In genomic region chr12:131950182-131950913, GRCh38 we compare ENCODE assay signal across 9 cellular contexts. TPM values are rescaled to one million over a fixed set of nuclear protein-coding genes. Genes with fewer than 3 reads are reported as not detected.
DNase-seq lines count a peak whose midpoint lies in the region; ATAC-seq, FAIRE-seq and TF ChIP-seq lines count a peak whose summit lies in the region.
"Had no signal": no experiment of that assay in that cellular context is flagged by ENCODE, and none has a peak within 500 bp of the region (broad histone marks: within the 10 kb centered on the region; RNA-seq: fewer than 3 reads in every experiment).

No MANE protein-coding gene starts in this region.

- FAIRE-seq in GM12878 (lab: Jason Lieb, UNC) (no peak), keratinocyte (lab: Jason Lieb, UNC) (no peak)
- FAIRE-seq: G401.6 had no signal

- H3K4me3 ChIP-seq in PC-9: peak overlapping the region; percentile 94
- H3K4me3 ChIP-seq in GM12878: peak overlapping the region; percentile 91
- peak overlapping the region; percentile 75 to 96 (median 92) for H3K4me3 ChIP-seq in keratinocyte (ENCODE audit: control insufficient read depth in 2 of 3, extremely low read depth in 1 of 3, insufficient read depth in 2 of 3, low read depth in 1 of 3, low read length in 3 of 3)

- SMC1A ChIA-PET in GM12878 (lab: Charles Lee; ENCODE audit: uncharacterized antibody, unreplicated experiment): no interaction called here

- 0 out of 2 replicates have a peak overlapping the region, but pooled peaks have one; percentile 15 for H3K27ac ChIP-seq in PC-9
- peak overlapping the region; percentile 75 for H3K27ac ChIP-seq in GM12878 (ENCODE audit: control insufficient read depth, insufficient read depth)
- H3K27ac ChIP-seq in keratinocyte (ENCODE audit: control insufficient read depth, insufficient read depth, low read length): peak overlapping the region; percentile 54

- H3K9me3 ChIP-seq in PC-9 (ENCODE audit: insufficient read depth, low read depth) (no peaks in the 10 kb centered on the region), GM12878 (replicated peaks; ENCODE audit: control insufficient read depth, insufficient read depth, low read length) (no peaks in the 10 kb centered on the region), keratinocyte (ENCODE audit: control insufficient read depth, low read depth, low read length) (no peaks in the 10 kb centered on the region)

- H3F3A ChIP-seq in PC-9 (ENCODE audit: insufficient read depth, low read depth): peaks cover 28% of the 10 kb centered on the region

- no peaks in the 10 kb centered on the region for H3K9me2 ChIP-seq in PC-9 (ENCODE audit: insufficient read depth)

- BruUV-seq in PC-9 (replicated peaks; lab: Mats Ljungman, UMichigan) (TSS peak; percentile 21), GM12878 (replicated peaks; lab: Mats Ljungman, UMichigan) (TSS peak; percentile 65)

- TF ChIP-seq CTCF in PC-9 (conservative IDR thresholded peaks at IDR 0.05): no peak
- no peak for TF ChIP-seq CTCF in GM12878 (IDR thresholded peaks at IDR 0.05 in 2 of 3, conservative IDR thresholded peaks at IDR 0.05 in 1 of 3; ENCODE audit: control insufficient read depth in 2 of 3, extremely low read depth in 1 of 3, insufficient read depth in 1 of 3, low read depth in 3 of 3, low read length in 3 of 3)
- TF ChIP-seq CTCF in keratinocyte (optimal IDR thresholded peaks at IDR 0.05 in 1 of 3, IDR thresholded peaks at IDR 0.05 in 1 of 3, conservative IDR thresholded peaks at IDR 0.05 in 1 of 3; ENCODE audit: extremely low read depth in 1 of 3, insufficient read depth in 2 of 3, low read length in 3 of 3): no peak

- RAD21 ChIA-PET in GM12878 (lab: Charles Lee; ENCODE audit: unreplicated experiment): no interaction called here

- POLR2A ChIA-PET in PC-9 (lab: Charles Lee; ENCODE audit: unreplicated experiment): no interaction called here
- POLR2A ChIA-PET in GM12878 (lab: Charles Lee): interaction anchor here (1.0 kb wide), 1 partner anchor 20 kb away, joined by 3 read pairs; no protein-coding TSS in a partner anchor

- WGBS in GM12878 (ENCODE audit: insufficient coverage, insufficient replicate concordance, low lambda C conversion rate, missing lambda C conversion rate): under 1% methylated on average over 63 of the region's 79 CpGs

- no peaks in the 10 kb centered on the region for H3K9me1 ChIP-seq in keratinocyte (ENCODE audit: control insufficient read depth, extremely low read depth, insufficient read depth, low read length)

- H3K36me3 ChIP-seq in PC-9 (ENCODE audit: low read depth): 0 out of 2 replicates have a peak, but pooled peaks cover 4% of the 10 kb centered on the region
- no peaks in the 10 kb centered on the region for H3K36me3 ChIP-seq in GM12878 (ENCODE audit: control insufficient read depth in 2 of 2, insufficient read depth in 2 of 2, low read length in 1 of 2)
- no peaks in the 10 kb centered on the region for H3K36me3 ChIP-seq in keratinocyte (ENCODE audit: control insufficient read depth in 2 of 2, extremely low read depth in 1 of 2, insufficient read depth in 2 of 2, low read length in 2 of 2)

- dilution Hi-C loops in keratinocyte (cut with MboI; ENCODE audit: extremely low pct_ligation_motif_present, low sequenced_read_pairs): no loop called here

- in situ Hi-C loops in GM12878 (cut with MboI): no loop called here

- TF ChIP-seq RAD21 in GM12878 (IDR thresholded peaks at IDR 0.05; ENCODE audit: insufficient read depth, low read depth, low read length): no peak

- H2AFZ ChIP-seq in PC-9: peak overlapping the region; percentile 83
- peak overlapping the region; percentile 72 for H2AFZ ChIP-seq in GM12878 (ENCODE audit: control insufficient read depth, low read depth, low read length)
- H2AFZ ChIP-seq in keratinocyte (ENCODE audit: control insufficient read depth, low read length): peak overlapping the region; percentile 10

- H3K4me1 ChIP-seq in PC-9 (replicated peaks; ENCODE audit: insufficient read depth) (peaks cover 14% of the 10 kb centered on the region), GM12878 (ENCODE audit: control insufficient read depth, insufficient read depth, low read length) (peaks cover 3% of the 10 kb centered on the region; the same call in 1 of the 2 replicates), keratinocyte (ENCODE audit: control insufficient read depth, extremely low read depth, insufficient read depth, low read length) (peaks cover 8% of the 10 kb centered on the region)

- H3K79me2 ChIP-seq in PC-9 (ENCODE audit: low read depth) (peaks cover 53% of the 10 kb centered on the region), GM12878 (ENCODE audit: control insufficient read depth, insufficient read depth, low read length) (peaks cover 40% of the 10 kb centered on the region), keratinocyte (ENCODE audit: control insufficient read depth, insufficient read depth, low read length) (peaks cover 51% of the 10 kb centered on the region)

- peak overlapping the region; percentile 79 for H3K4me2 ChIP-seq in PC-9
- H3K4me2 ChIP-seq in GM12878 (ENCODE audit: control insufficient read depth, insufficient read depth): peak overlapping the region; percentile 36; the same call in 1 of the 2 replicates
- H3K4me2 ChIP-seq in keratinocyte (ENCODE audit: control insufficient read depth, extremely low read depth, insufficient read depth, low read depth, low read length): peak overlapping the region; percentile 67

- no peaks in the 10 kb centered on the region for H3K27me3 ChIP-seq in PC-9 (ENCODE audit: insufficient read depth, low read depth)
- no peaks in the 10 kb centered on the region for H3K27me3 ChIP-seq in GM12878 (replicated peaks in 1 of 2; ENCODE audit: control insufficient read depth in 2 of 2, insufficient read depth in 2 of 2, low read length in 1 of 2)
- no peaks in the 10 kb centered on the region for H3K27me3 ChIP-seq in keratinocyte (ENCODE audit: control insufficient read depth, extremely low read depth, insufficient read depth, low read length)

- TF ChIP-seq EP300 in GM12878 (IDR thresholded peaks at IDR 0.05; ENCODE audit: borderline replicate concordance in 1 of 2, control insufficient read depth in 1 of 2, low read depth in 2 of 2, low read length in 2 of 2): no peak

- H4K20me1 ChIP-seq in PC-9 (ENCODE audit: insufficient read depth) (peaks cover 38% of the 10 kb centered on the region), GM12878 (ENCODE audit: control insufficient read depth, insufficient read depth) (no peaks in the 10 kb centered on the region), keratinocyte (ENCODE audit: control insufficient read depth, extremely low read depth, insufficient read depth, low read length) (peaks cover 4% of the 10 kb centered on the region)

- H3K9ac ChIP-seq in GM12878 (ENCODE audit: control insufficient read depth, insufficient read depth, low read length) (peak overlapping the region; percentile 87), keratinocyte (ENCODE audit: control insufficient read depth, extremely low read depth, insufficient read depth, low read length) (peak overlapping the region; percentile 87)

- TF ChIP-seq POLR2A in GM12878 (IDR thresholded peaks at IDR 0.05; ENCODE audit: low read depth, low read length): no peak

- intact Hi-C loops in PC-9 (cut with micrococcal nuclease; ENCODE audit: unreplicated experiment) (no loop called here), GM12878 (cut with micrococcal nuclease; ENCODE audit: unreplicated experiment) (loop anchor here (10.0 kb wide), 1 partner anchor 176 kb away; no protein-coding TSS in a partner anchor)

- CTCF ChIA-PET in PC-9 (lab: Charles Lee) (no interaction called here), GM12878 (lab: Yijun Ruan, JAX) (interaction anchor here (0.9 to 1.0 kb wide), 3 partner anchors 112 to 114 kb away, joined by 3 to 4 read pairs (median 4); no protein-coding TSS in a partner anchor)

- DNase-seq in NCI-H2107 (lab: John Stamatoyannopoulos, UW) (peak; percentile 13), NCI-H2107 treated with DMSO at 0.1 percent for 48 hours (lab: John Stamatoyannopoulos, UW; ENCODE audit: unreplicated experiment) (no peak), PC-9 (peak in 1 of 2 experiments; percentile 29), GM12878 (ENCODE audit: low read depth, low spot score) (no peak), keratinocyte (ENCODE audit: low read depth, low spot score) (no peak), DMS79 (lab: John Stamatoyannopoulos, UW) (no peak)
- DNase-seq in stimulated activated CD4-positive, alpha-beta T cell treated with anti-CD3 and anti-CD28 coated beads, Interleukin-4, amount 100 ng/mL, for 1 hour: peak; percentile 46

- peak; percentile 23 for ATAC-seq in HG02763 (IDR thresholded peaks at IDR 0.05; ENCODE audit: unreplicated experiment)
- ATAC-seq in GM12878: peak; percentile 45

RNA-seq across cellular contexts. Expression of gene EP400, which starts 0.6 kb away (rescaled TPM):
- total RNA-seq in PC-9 (2021): 45.0 and 50.3 TPM in 2 replicates
- 82.2 and 87.0 TPM in 2 replicates for total RNA-seq in GM12878 (2013; cell fraction: nucleolus; rRNA removed)
- total RNA-seq in GM12878 (2014; rRNA removed): 6.2 and 6.9 TPM in 2 replicates
- 4.7 and 5.5 TPM in 2 replicates for total RNA-seq in GM12878 (2014; rRNA removed; fragmentation: Illumina TruSeq; extraction: Trizol)
- total RNA-seq in GM12878 (2021): 39.4 and 44.2 TPM in 2 replicates
- polyA plus RNA-seq in GM12878 (2011; ENCODE audit: low read depth): 13.0 TPM
- 3.8 and 4.1 TPM in 2 replicates for polyA plus RNA-seq in GM12878 (2011; rRNA removed)
- 4.1 and 6.5 TPM in 2 replicates for polyA plus RNA-seq in GM12878 (2011; cell fraction: cytosol; rRNA removed)
- polyA plus RNA-seq in GM12878 (2011; cell fraction: nucleus; rRNA removed): 23.4 and 36.1 TPM in 2 replicates
- polyA plus RNA-seq in GM12878 (2012): 16.3 and 19.1 TPM in 2 replicates
- polyA plus RNA-seq in GM12878 (2014; fragmentation: Illumina TruSeq; extraction: Trizol): 19.2 and 20.7 TPM in 2 replicates
- polyA plus RNA-seq in GM12878 (2014; fragmentation: Nextera tagmentation; extraction: Ambion mirVana): 1 to 10 TPM; 4.0 to 6.4 TPM
- 15.9 and 22.1 TPM in 2 replicates for polyA plus RNA-seq in GM12878 (2014; rRNA removed)
- 10 to 100 TPM in 1 of 2 experiments, 1 to 10 TPM in 1; 9.8 to 11.7 TPM for polyA plus RNA-seq in GM12878 (2016; fragmentation: Nextera tagmentation; extraction: Ambion mirVana)
- 10.6 and 13.4 TPM in 2 replicates for polyA minus RNA-seq in GM12878 (2011; rRNA and poly(A)+ RNA removed)
- 9.1 and 9.7 TPM in 2 replicates for polyA minus RNA-seq in GM12878 (2011; cell fraction: cytosol; rRNA and poly(A)+ RNA removed)
- 9.8 and 24.3 TPM in 2 replicates for polyA minus RNA-seq in GM12878 (2011; cell fraction: nucleus; rRNA and poly(A)+ RNA removed)
- 2.3 to 4.8 TPM (median 4.1 TPM) in 3 replicates for polyA plus RNA-seq in keratinocyte
- polyA plus RNA-seq in keratinocyte (2011; ENCODE audit: low read depth): 15.3 TPM
- polyA plus RNA-seq in keratinocyte (2011; cell fraction: cytosol; rRNA removed): 4.7 and 4.9 TPM in 2 replicates
- polyA plus RNA-seq in keratinocyte (2011; cell fraction: nucleus; rRNA removed): 35.0 and 40.1 TPM in 2 replicates
- 13.8 and 17.1 TPM in 2 replicates for polyA plus RNA-seq in keratinocyte (2012; ENCODE audit: low replicate concordance)
- polyA minus RNA-seq in keratinocyte: 8.5 to 24.6 TPM (median 16.6 TPM) in 3 replicates
- 7.5 TPM for polyA minus RNA-seq in keratinocyte (2011; cell fraction: cytosol; rRNA and poly(A)+ RNA removed)
- polyA minus RNA-seq in keratinocyte (2011; cell fraction: nucleus; rRNA and poly(A)+ RNA removed): 21.0 and 36.5 TPM in 2 replicates

RNA-seq across cellular contexts. Expression of gene PUS1, which starts 21.3 kb away (rescaled TPM):
- total RNA-seq in PC-9 (2021): 36.4 and 37.0 TPM in 2 replicates
- 48.8 and 58.1 TPM in 2 replicates for total RNA-seq in GM12878 (2013; cell fraction: nucleolus; rRNA removed)
- total RNA-seq in GM12878 (2014; rRNA removed): 28.7 and 33.5 TPM in 2 replicates
- total RNA-seq in GM12878 (2014; rRNA removed; fragmentation: Illumina TruSeq; extraction: Trizol): 13.7 and 14.9 TPM in 2 replicates
- 66.4 and 74.2 TPM in 2 replicates for total RNA-seq in GM12878 (2021)
- 18.3 TPM for polyA plus RNA-seq in GM12878 (2011; ENCODE audit: low read depth)
- polyA plus RNA-seq in GM12878 (2011; rRNA removed): 12.6 and 23.2 TPM in 2 replicates
- 27.6 and 39.0 TPM in 2 replicates for polyA plus RNA-seq in GM12878 (2011; cell fraction: cytosol; rRNA removed)
- 43.3 and 57.3 TPM in 2 replicates for polyA plus RNA-seq in GM12878 (2011; cell fraction: nucleus; rRNA removed)
- 23.9 and 30.2 TPM in 2 replicates for polyA plus RNA-seq in GM12878 (2012)
- 7.6 and 17.3 TPM in 2 replicates for polyA plus RNA-seq in GM12878 (2014; fragmentation: Illumina TruSeq; extraction: Trizol)
- 1 to 10 TPM; 1.3 to 5.5 TPM for polyA plus RNA-seq in GM12878 (2014; fragmentation: Nextera tagmentation; extraction: Ambion mirVana)
- polyA plus RNA-seq in GM12878 (2014; rRNA removed): 42.5 and 62.4 TPM in 2 replicates
- polyA plus RNA-seq in GM12878 (2016; fragmentation: Nextera tagmentation; extraction: Ambion mirVana): 10 to 100 TPM; 27.7 to 37.7 TPM
- polyA minus RNA-seq in GM12878 (2011; rRNA and poly(A)+ RNA removed): 21.6 and 31.2 TPM in 2 replicates
- polyA minus RNA-seq in GM12878 (2011; cell fraction: cytosol; rRNA and poly(A)+ RNA removed): 11.5 and 18.8 TPM in 2 replicates
- 13.5 and 30.7 TPM in 2 replicates for polyA minus RNA-seq in GM12878 (2011; cell fraction: nucleus; rRNA and poly(A)+ RNA removed)
- polyA plus RNA-seq in keratinocyte: 25.8 to 27.1 TPM (median 26.3 TPM) in 3 replicates
- 8.4 TPM for polyA plus RNA-seq in keratinocyte (2011; ENCODE audit: low read depth)
- polyA plus RNA-seq in keratinocyte (2011; cell fraction: cytosol; rRNA removed): 10.4 and 22.4 TPM in 2 replicates
- polyA plus RNA-seq in keratinocyte (2011; cell fraction: nucleus; rRNA removed): 50.5 and 61.5 TPM in 2 replicates
- 16.2 and 30.7 TPM in 2 replicates for polyA plus RNA-seq in keratinocyte (2012; ENCODE audit: low replicate concordance)
- 17.2 to 33.2 TPM (median 20.8 TPM) in 3 replicates for polyA minus RNA-seq in keratinocyte
- 26.3 TPM for polyA minus RNA-seq in keratinocyte (2011; cell fraction: cytosol; rRNA and poly(A)+ RNA removed)
- 19.0 and 21.3 TPM in 2 replicates for polyA minus RNA-seq in keratinocyte (2011; cell fraction: nucleus; rRNA and poly(A)+ RNA removed)

RNA-seq across cellular contexts. Expression of gene ULK1, which starts 55.9 kb away (rescaled TPM):
- 50.8 and 70.5 TPM in 2 replicates for total RNA-seq in PC-9 (2021)
- 23.9 and 25.7 TPM in 2 replicates for total RNA-seq in GM12878 (2013; cell fraction: nucleolus; rRNA removed)
- total RNA-seq in GM12878 (2014; rRNA removed): 1.9 and 2.0 TPM in 2 replicates
- total RNA-seq in GM12878 (2014; rRNA removed; fragmentation: Illumina TruSeq; extraction: Trizol): 1.2 and 1.8 TPM in 2 replicates
- 14.1 and 15.8 TPM in 2 replicates for total RNA-seq in GM12878 (2021)
- 19.9 TPM for polyA plus RNA-seq in GM12878 (2011; ENCODE audit: low read depth)
- polyA plus RNA-seq in GM12878 (2011; rRNA removed): 1.3 and 2.0 TPM in 2 replicates
- polyA plus RNA-seq in GM12878 (2011; cell fraction: cytosol; rRNA removed): 1.7 and 2.2 TPM in 2 replicates
- 49.6 and 59.3 TPM in 2 replicates for polyA plus RNA-seq in GM12878 (2011; cell fraction: nucleus; rRNA removed)
- 10.8 and 14.5 TPM in 2 replicates for polyA plus RNA-seq in GM12878 (2012)
- polyA plus RNA-seq in GM12878 (2014; fragmentation: Illumina TruSeq; extraction: Trizol): 0.57 and 1.7 TPM in 2 replicates
- polyA plus RNA-seq in GM12878 (2014; fragmentation: Nextera tagmentation; extraction: Ambion mirVana): under 1 TPM; 0.13 to 0.55 TPM
- polyA plus RNA-seq in GM12878 (2014; rRNA removed): 7.7 and 9.4 TPM in 2 replicates
- 1 to 10 TPM in 1 of 2 experiments, under 1 TPM in 1; 0.87 to 1.1 TPM for polyA plus RNA-seq in GM12878 (2016; fragmentation: Nextera tagmentation; extraction: Ambion mirVana)
- polyA minus RNA-seq in GM12878 (2011; rRNA and poly(A)+ RNA removed): 2.0 and 5.2 TPM in 2 replicates
- 5.9 and 6.0 TPM in 2 replicates for polyA minus RNA-seq in GM12878 (2011; cell fraction: cytosol; rRNA and poly(A)+ RNA removed)
- polyA minus RNA-seq in GM12878 (2011; cell fraction: nucleus; rRNA and poly(A)+ RNA removed): 8.1 and 13.6 TPM in 2 replicates
- polyA plus RNA-seq in keratinocyte: 2.3 to 4.8 TPM (median 4.3 TPM) in 3 replicates
- 6.5 TPM for polyA plus RNA-seq in keratinocyte (2011; ENCODE audit: low read depth)
- polyA plus RNA-seq in keratinocyte (2011; cell fraction: cytosol; rRNA removed): 2.1 and 3.5 TPM in 2 replicates
- 21.9 and 29.8 TPM in 2 replicates for polyA plus RNA-seq in keratinocyte (2011; cell fraction: nucleus; rRNA removed)
- 7.5 and 24.2 TPM in 2 replicates for polyA plus RNA-seq in keratinocyte (2012; ENCODE audit: low replicate concordance)
- 5.2 to 6.6 TPM (median 5.8 TPM) in 3 replicates for polyA minus RNA-seq in keratinocyte
- polyA minus RNA-seq in keratinocyte (2011; cell fraction: cytosol; rRNA and poly(A)+ RNA removed): 9.6 TPM
- 13.2 and 15.6 TPM in 2 replicates for polyA minus RNA-seq in keratinocyte (2011; cell fraction: nucleus; rRNA and poly(A)+ RNA removed)

Comparison
In these comparisons a context has a peak if more than half of its experiments do, and no peak if none do; other contexts are left out.
1. DNase-seq: peak in NCI-H2107 (single experiment) and stimulated activated CD4-positive, alpha-beta T cell treated with anti-CD3 and anti-CD28 coated beads, Interleukin-4, amount 100 ng/mL, for 1 hour (single experiment); none in NCI-H2107 treated with DMSO at 0.1 percent for 48 hours (single experiment), GM12878 (single experiment), keratinocyte (single experiment) and DMS79 (single experiment).
2. H2AFZ ChIP-seq: peak in every context shown above with its lines; median percentile 83 in PC-9; 72 in GM12878; 10 in keratinocyte.
3. H3K27ac ChIP-seq: peak in every context shown above with its lines; median percentile 75 in GM12878; 54 in keratinocyte; 15 in PC-9.
4. Peak in every context shown above with its lines, with median percentiles within 50 percentile points of each other: H3K4me2 ChIP-seq and H3K4me3 ChIP-seq.